In genomic region chr4:81164623-81165416, GRCh38 we compare ENCODE assay signal across 14 cellular contexts. TPM values are rescaled to one million over a fixed set of nuclear protein-coding genes. Genes with fewer than 3 reads are reported as not detected.
DNase-seq lines count a peak whose midpoint lies in the region; ATAC-seq, FAIRE-seq and TF ChIP-seq lines count a peak whose summit lies in the region.
"Had no signal": no experiment of that assay in that cellular context is flagged by ENCODE, and none has a peak within 500 bp of the region (broad histone marks: within the 10 kb centered on the region; RNA-seq: fewer than 3 reads in every experiment).

No MANE protein-coding gene starts in this region.

- ATAC-seq in K562 (no peak), sciatic nerve (no peak)

- H3K27me3 Mint-ChIP-seq in T-helper 2 cell treated with Interferon-gamma antibody and Interleukin-4, amounts not matched to agents 5 μg/mL and 100 μg/mL, for 36 hours (ENCODE audit: low read depth) = no peaks in the 10 kb centered on the region
- H3K27me3 Mint-ChIP-seq: activated B cell treated with CpG ODN at 0.5 μM for 24 hours had no signal

- no peaks in the 10 kb centered on the region for H3K9me1 ChIP-seq in K562 (ENCODE audit: control insufficient read depth, insufficient read depth, low read length)

- no peaks in the 10 kb centered on the region for H3K4me1 ChIP-seq in K562 (replicated peaks in 1 of 2; ENCODE audit: control insufficient read depth in 2 of 2, insufficient read depth in 2 of 2, low read length in 2 of 2)
- no peaks in the 10 kb centered on the region for H3K4me1 ChIP-seq in right atrium auricular region
- no peaks in the 10 kb centered on the region for H3K4me1 ChIP-seq in MM.1S (ENCODE audit: low read length)
- H3K4me1 ChIP-seq: adrenal gland had no signal

- H3K79me2 ChIP-seq in K562 (ENCODE audit: control insufficient read depth, insufficient read depth, low read length) = no peaks in the 10 kb centered on the region
- H3K79me2 ChIP-seq in MM.1S (ENCODE audit: low read length) = no peaks in the 10 kb centered on the region

- BruUV-seq in K562 (replicated peaks; lab: Mats Ljungman, UMichigan) = no TSS peak

- intact Hi-C loops in K562 (cut with micrococcal nuclease) = no loop called here
- intact Hi-C loops in sciatic nerve (cut with DNase I) = no loop called here

- no peak overlapping the region for H2AFZ ChIP-seq in K562 (ENCODE audit: low read depth, low read length)
- no peak overlapping the region for H2AFZ ChIP-seq in MM.1S (ENCODE audit: low read length)

- CTCF ChIA-PET in K562 (lab: Yijun Ruan, JAX; ENCODE audit: low intra/inter-chr PET ratio) = no interaction called here

- no peak for TF ChIP-seq RAD21 in K562 (CRISPR knock-in tag; conservative IDR thresholded peaks at IDR 0.05 in 1 of 2, IDR thresholded peaks at IDR 0.05 in 1 of 2)

- no peak overlapping the region for H3K4me3 ChIP-seq in K562
- no peak overlapping the region for H3K4me3 ChIP-seq in right atrium auricular region
- H3K4me3 ChIP-seq in MM.1S (ENCODE audit: low read length) = no peak overlapping the region
- H3K4me3 ChIP-seq: adrenal gland had no signal

- no peak overlapping the region for H3K4me2 ChIP-seq in K562 (ENCODE audit: insufficient read depth, low read length)
- no peak overlapping the region for H3K4me2 ChIP-seq in MM.1S (ENCODE audit: low read depth, low read length)

- WGBS in K562 (ENCODE audit: insufficient coverage, low coverage, missing lambda C conversion rate) = 0% methylated on average over 7 of the region's 7 CpGs

- H4K20me1 ChIP-seq in K562 (replicated peaks; ENCODE audit: control insufficient read depth, insufficient read depth, low read length) (no peaks in the 10 kb centered on the region), MM.1S (ENCODE audit: insufficient read depth, low read length) (no peaks in the 10 kb centered on the region)

- no peak for TF ChIP-seq EP300 in K562 (IDR thresholded peaks at IDR 0.05; ENCODE audit: low read length)

- H3K27ac ChIP-seq in K562 (ENCODE audit: extremely low read depth, low read depth, low read length) = no peak overlapping the region
- no peak overlapping the region for H3K27ac ChIP-seq in right atrium auricular region
- H3K27ac ChIP-seq in MM.1S (ENCODE audit: low read length) = no peak overlapping the region
- H3K27ac ChIP-seq: adrenal gland had no signal

- in situ Hi-C loops in K562 (cut with MboI) = no loop called here

- H3K27me3 ChIP-seq in K562 (ENCODE audit: control insufficient read depth in 2 of 2, insufficient read depth in 2 of 2, low read length in 2 of 2) = no peaks in the 10 kb centered on the region
- no peaks in the 10 kb centered on the region for H3K27me3 ChIP-seq in right atrium auricular region
- H3K27me3 ChIP-seq in MM.1S (replicated peaks; ENCODE audit: insufficient read depth, low read length) = no peaks in the 10 kb centered on the region
- H3K27me3 ChIP-seq: adrenal gland had no signal

- POLR2A ChIA-PET in K562 (lab: Yijun Ruan, JAX) = interaction anchor here (0.7 to 0.9 kb wide), 2 partner anchors 13 to 53 kb away, joined by 3 read pairs; no protein-coding TSS in a partner anchor

- H3K4me1 Mint-ChIP-seq in T-helper 2 cell treated with Interferon-gamma antibody and Interleukin-4, amounts not matched to agents 5 μg/mL and 100 μg/mL, for 36 hours (ENCODE audit: low read depth) = no peaks in the 10 kb centered on the region
- H3K4me1 Mint-ChIP-seq: activated B cell treated with CpG ODN at 0.5 μM for 24 hours, neural crest cell had no signal

- peak; percentile 5 for DNase-seq in T-helper 2 cell treated with Interferon-gamma antibody and Interleukin-4, amounts not matched to agents 5 μg/mL and 100 μg/mL, for 36 hours (ENCODE audit: low spot score)
- no peak for DNase-seq in T-helper 2 cell
- peak; percentile 53 for DNase-seq in HPDE6-E6E7 (ENCODE audit: extremely low spot score)
- no peak for DNase-seq in K562 (ENCODE audit: extremely low read depth in 1 of 4, low spot score in 3 of 4)
- peak; percentile 27 for DNase-seq in mucosa of gallbladder (ENCODE audit: low spot score)
- DNase-seq in right atrium auricular region (ENCODE audit: low spot score) = no peak
- no peak for DNase-seq in sciatic nerve (ENCODE audit: low spot score)
- DNase-seq in MM.1S = no peak
- DNase-seq: activated B cell treated with CpG ODN at 0.5 μM for 24 hours, adrenal gland, GF-D8, NCI-H1694 had no signal

- no peak for TF ChIP-seq CTCF in K562 (IDR thresholded peaks at IDR 0.05 in 2 of 3, conservative IDR thresholded peaks at IDR 0.05 in 1 of 3; ENCODE audit: insufficient read depth in 2 of 3, low read depth in 1 of 3, low read length in 3 of 3)
- no peak for TF ChIP-seq CTCF in right atrium auricular region (IDR thresholded peaks at IDR 0.05)
- TF ChIP-seq CTCF in MM.1S (IDR thresholded peaks at IDR 0.05; ENCODE audit: low read length) = no peak

- no peaks in the 10 kb centered on the region for H3K36me3 Mint-ChIP-seq in T-helper 2 cell treated with Interferon-gamma antibody and Interleukin-4, amounts not matched to agents 5 μg/mL and 100 μg/mL, for 36 hours (ENCODE audit: low read depth)

- H3K9me3 ChIP-seq in K562 (replicated peaks; ENCODE audit: control insufficient read depth, insufficient read depth, low read depth, low read length) (no peaks in the 10 kb centered on the region), right atrium auricular region (no peaks in the 10 kb centered on the region), MM.1S (replicated peaks; ENCODE audit: insufficient read depth, low read length) (no peaks in the 10 kb centered on the region)

- no peak overlapping the region for H3K9ac ChIP-seq in K562 (ENCODE audit: insufficient read depth in 1 of 2, low read depth in 2 of 2, low read length in 2 of 2)
- no peak overlapping the region for H3K9ac ChIP-seq in MM.1S (ENCODE audit: low read length)

- no peak for TF ChIP-seq POLR2A in K562 (conservative IDR thresholded peaks at IDR 0.05)

- no peaks in the 10 kb centered on the region for H3K36me3 ChIP-seq in K562 (ENCODE audit: control insufficient read depth, insufficient read depth, low read length)
- H3K36me3 ChIP-seq in right atrium auricular region = no peaks in the 10 kb centered on the region
- H3K36me3 ChIP-seq in MM.1S (replicated peaks; ENCODE audit: insufficient read depth, low read length) = no peaks in the 10 kb centered on the region
- H3K36me3 ChIP-seq: adrenal gland had no signal

- no peak for FAIRE-seq in K562 (lab: Jason Lieb, UNC)

- H3K4me3 Mint-ChIP-seq in T-helper 2 cell treated with Interferon-gamma antibody and Interleukin-4, amounts not matched to agents 5 μg/mL and 100 μg/mL, for 36 hours = no peak overlapping the region
- H3K4me3 Mint-ChIP-seq: activated B cell treated with CpG ODN at 0.5 μM for 24 hours, neural crest cell had no signal

- no peaks in the 10 kb centered on the region for H3F3A ChIP-seq in MM.1S (ENCODE audit: insufficient read depth, low read length)

- H3K9me2 ChIP-seq in MM.1S (replicated peaks; ENCODE audit: insufficient read depth, low read length) = no peaks in the 10 kb centered on the region

- no peak overlapping the region for H3K27ac Mint-ChIP-seq in T-helper 2 cell treated with Interferon-gamma antibody and Interleukin-4, amounts not matched to agents 5 μg/mL and 100 μg/mL, for 36 hours
- H3K27ac Mint-ChIP-seq: activated B cell treated with CpG ODN at 0.5 μM for 24 hours had no signal

- H3K9me3 Mint-ChIP-seq in T-helper 2 cell treated with Interferon-gamma antibody and Interleukin-4, amounts not matched to agents 5 μg/mL and 100 μg/mL, for 36 hours = no peaks in the 10 kb centered on the region
- H3K9me3 Mint-ChIP-seq: activated B cell treated with CpG ODN at 0.5 μM for 24 hours, neural crest cell had no signal

TF ChIP-seq in K562, 482 proteins besides CTCF, POLR2A, EP300 and RAD21:
- TF ChIP-seq TCF15 (CRISPR knock-in tag; IDR thresholded peaks at IDR 0.05) (no peak), CEBPB (tag; IDR thresholded peaks at IDR 0.05) (peak; percentile 38; the same call in 1 of the 2 replicates)
TF ChIP-seq in K562: peak in this region for 1.

RNA-seq across cellular contexts. Expression of gene PRKG2, which starts 50.2 kb away (rescaled TPM):
- total RNA-seq in K562 (2011; cell fraction: chromatin; rRNA removed; ENCODE audit: low replicate concordance) = 0.44 and 0.74 TPM in 2 replicates
- 0.17 and 0.26 TPM in 2 replicates for total RNA-seq in K562 (2011; cell fraction: nucleolus; rRNA removed)
- 0.22 and 0.23 TPM in 2 replicates for total RNA-seq in K562 (2011; cell fraction: nucleoplasm; rRNA removed)
- total RNA-seq in K562 (2014; rRNA removed) (0.16 and 0.68 TPM in 2 replicates), K562 (2014; rRNA removed; fragmentation: Illumina TruSeq; extraction: Trizol) (0.40 and 0.51 TPM in 2 replicates), K562 (2015; rRNA removed; fragmentation: Illumina TruSeq; extraction: Trizol) (0.36 and 0.57 TPM in 2 replicates), K562 (2021) (0.16 and 0.27 TPM in 2 replicates), mucosa of gallbladder (0.58 TPM), right atrium auricular region (10 to 100 TPM in 1 of 2 donors, 1 to 10 TPM in 1; 2.5 to 20.7 TPM), sciatic nerve (3.2 TPM)
- polyA plus RNA-seq in K562 (2011; rRNA removed) (0.19 and 0.45 TPM in 2 replicates), K562 (2014; fragmentation: Illumina TruSeq; extraction: Trizol) (0.18 and 0.22 TPM in 2 replicates), K562 (2014; fragmentation: Nextera tagmentation; extraction: Ambion mirVana) (under 1 TPM; 0.01 to 0.34 TPM), K562 (2014; rRNA removed) (0.13 and 0.15 TPM in 2 replicates)
- 0.07 TPM in 1 of 2 replicates, not detected in the other for polyA plus RNA-seq in K562 (2011; cell fraction: cytosol; rRNA removed)
- 0.15 and 0.27 TPM in 2 replicates for polyA plus RNA-seq in K562 (2011; cell fraction: nucleus; rRNA removed)
- polyA plus RNA-seq in K562 (2012) = 0.36 and 0.72 TPM in 2 replicates
- polyA minus RNA-seq in K562 (2011; rRNA and poly(A)+ RNA removed) = 0.66 and 0.88 TPM in 2 replicates
- 0.55 TPM in 1 of 2 replicates, not detected in the other for polyA minus RNA-seq in K562 (2011; cell fraction: cytosol; rRNA and poly(A)+ RNA removed)
- 0.40 and 0.89 TPM in 2 replicates for polyA minus RNA-seq in K562 (2011; cell fraction: nucleus; rRNA and poly(A)+ RNA removed)
- total RNA-seq: A673 had no signal

Comparison
In these comparisons a context has a peak if more than half of its experiments do, and no peak if none do; other contexts are left out.
1. DNase-seq: peak in T-helper 2 cell treated with Interferon-gamma antibody and Interleukin-4, amounts not matched to agents 5 μg/mL and 100 μg/mL, for 36 hours (single experiment), HPDE6-E6E7 (single experiment) and mucosa of gallbladder (single experiment); none in T-helper 2 cell (0 of 5), K562 (0 of 4), right atrium auricular region (single experiment), sciatic nerve (single experiment) and MM.1S (single experiment).